In genomic region chr1:226003502-226004170, GRCh38 we compare ENCODE assay signal across 1 cellular context.
TF ChIP-seq lines count a peak whose summit lies in the region.

No MANE protein-coding gene starts in this region.

TF ChIP-seq in HCT116, 20 proteins besides CTCF, POLR2A, EP300 and RAD21 (continued from another document):
- TF ChIP-seq SP1 (IDR thresholded peaks at IDR 0.05; ENCODE audit: low read depth) (no peak), ATF3 (IDR thresholded peaks at IDR 0.05) (no peak), ZFX (IDR thresholded peaks at IDR 0.05) (no peak), FOSL1 (IDR thresholded peaks at IDR 0.05; ENCODE audit: low read depth) (no peak), YY1 (IDR thresholded peaks at IDR 0.05; ENCODE audit: extremely low read depth, insufficient replicate concordance, low read depth, low read length) (no peak), ELF1 (IDR thresholded peaks at IDR 0.05; ENCODE audit: borderline replicate concordance, low read depth) (no peak), ZBTB33 (IDR thresholded peaks at IDR 0.05; ENCODE audit: extremely low read depth, insufficient replicate concordance, low read length) (no peak), CEBPB (IDR thresholded peaks at IDR 0.05; ENCODE audit: low read depth) (no peak), EGR1 (IDR thresholded peaks at IDR 0.05; ENCODE audit: low read depth) (no peak), CBX3 (IDR thresholded peaks at IDR 0.05; ENCODE audit: low read depth) (no peak), SIN3A (IDR thresholded peaks at IDR 0.05; ENCODE audit: low read depth) (no peak), ZNF274 (IDR thresholded peaks at IDR 0.05; ENCODE audit: low read depth, low read length) (no peak), EZH2phosphoT487 (IDR thresholded peaks at IDR 0.05; ENCODE audit: borderline replicate concordance) (no peak), SRF (IDR thresholded peaks at IDR 0.05; ENCODE audit: low read depth) (no peak)
TF ChIP-seq in HCT116: peak in this region for 0.
